9 cellular contexts compared by ENCODE assay signal in genomic region chr10:69092959-69093850, GRCh38. TPM values are rescaled to one million over a fixed set of nuclear protein-coding genes. Genes with fewer than 3 reads are reported as not detected.
DNase-seq lines count a peak whose midpoint lies in the region; ATAC-seq, FAIRE-seq and TF ChIP-seq lines count a peak whose summit lies in the region.
"Had no signal": no experiment of that assay in that cellular context is flagged by ENCODE, and none has a peak within 500 bp of the region (broad histone marks: within the 10 kb centered on the region; RNA-seq: fewer than 3 reads in every experiment).

No MANE protein-coding gene starts in this region.

- no peaks in the 10 kb centered on the region for H3K9me3 ChIP-seq in gastroesophageal sphincter
- no peaks in the 10 kb centered on the region for H3K9me3 ChIP-seq in pancreas
- H3K9me3 ChIP-seq in transverse colon: no peaks in the 10 kb centered on the region
- H3K9me3 ChIP-seq: BLaER1 had no signal

- H3K4me1 ChIP-seq in gastroesophageal sphincter (peaks cover 0 to 4% (median 0%) of the 10 kb centered on the region in 3 donors), pancreas (no peaks in the 10 kb centered on the region), transverse colon (no peaks in the 10 kb centered on the region)

- H3K4me3 ChIP-seq in gastroesophageal sphincter (no peak overlapping the region), pancreas (no peak overlapping the region), transverse colon (no peak overlapping the region)
- H3K4me3 ChIP-seq: BLaER1 had no signal

- peak; percentile 54 to 83 (median 78) for TF ChIP-seq CTCF in gastroesophageal sphincter (IDR thresholded peaks at IDR 0.05)
- TF ChIP-seq CTCF in pancreas (IDR thresholded peaks at IDR 0.05): peak; percentile 55 to 71 (median 62)
- peak; percentile 73 to 84 (median 81) for TF ChIP-seq CTCF in transverse colon (IDR thresholded peaks at IDR 0.05)

- intact Hi-C loops in pancreas (cut with DNase I) (no loop called here), transverse colon (cut with DNase I; ENCODE audit: low total_unique reads) (loop anchor here (10.0 kb wide), 1 partner anchor 88 kb away; no protein-coding TSS in a partner anchor)

- peak; percentile 73 for ATAC-seq in gastroesophageal sphincter
- ATAC-seq in pancreas: peak; percentile 83 to 98 (median 92)

- TF ChIP-seq POLR2A in gastroesophageal sphincter (IDR thresholded peaks at IDR 0.05) (no peak), transverse colon (IDR thresholded peaks at IDR 0.05) (no peak)

- H3K36me3 ChIP-seq in gastroesophageal sphincter: peaks cover 0 to 4% of the 10 kb centered on the region in 2 donors
- no peaks in the 10 kb centered on the region for H3K36me3 ChIP-seq in pancreas
- H3K36me3 ChIP-seq in transverse colon: no peaks in the 10 kb centered on the region
- H3K36me3 ChIP-seq: BLaER1 had no signal

- WGBS in gastroesophageal sphincter (ENCODE audit: low coverage in 1 of 2), 2 donors: 34 to 44% methylated on average over 14 to 15 of the region's 17 CpGs
- WGBS in pancreas, 2 donors: 38 to 47% methylated on average over 17 of the region's 17 CpGs
- WGBS in transverse colon (ENCODE audit: low coverage in 1 of 2), 2 donors: 45 to 47% methylated on average over 12 to 17 of the region's 17 CpGs

- TF ChIP-seq EP300 in gastroesophageal sphincter (IDR thresholded peaks at IDR 0.05): no peak
- no peak for TF ChIP-seq EP300 in transverse colon (IDR thresholded peaks at IDR 0.05; ENCODE audit: low read depth)

- H3K27me3 ChIP-seq in gastroesophageal sphincter (no peaks in the 10 kb centered on the region), pancreas (no peaks in the 10 kb centered on the region), transverse colon (no peaks in the 10 kb centered on the region)
- H3K27me3 ChIP-seq: BLaER1 had no signal

- DNase-seq in NCI-H187 (lab: John Stamatoyannopoulos, UW): peak; percentile 14
- DNase-seq in NCI-H187 treated with DMSO at 0.1 percent for 48 hours (lab: John Stamatoyannopoulos, UW): no peak
- DNase-seq in M059J (ENCODE audit: low read depth): peak; percentile 87
- peak; percentile 13 for DNase-seq in SHP77 treated with DMSO at 0.1 percent for 48 hours (lab: John Stamatoyannopoulos, UW)
- DNase-seq in activated T-helper 9 cell treated with anti-CD3 and anti-CD28 coated beads, Interleukin-2, amount 50 U/mL, for 16 hours (ENCODE audit: low read depth): peak; percentile 57
- peak in 4 of 6 donors; percentile 44 to 81 (median 70) for DNase-seq in pancreas
- DNase-seq in transverse colon: peak; percentile 84

- in situ Hi-C loops in transverse colon (cut with MboI; ENCODE audit: low pct_ligation_motif_present in 1 of 4, low pct_unique_long_range_greater_than_20kb in 1 of 4, low sequenced_read_pairs in 3 of 4): loop anchor here in 2 of 4 donors (5.0 to 10.0 kb wide), 2 partner anchors 86 to 88 kb away; no protein-coding TSS in a partner anchor

- H3K27ac ChIP-seq in gastroesophageal sphincter (peak overlapping the region in 1 of 4 donors; percentile 84), pancreas (no peak overlapping the region), transverse colon (peak overlapping the region in 1 of 4 donors; percentile 26)
- H3K27ac ChIP-seq: BLaER1 had no signal

- FAIRE-seq in pancreas (lab: Jason Lieb, UNC): peak; percentile 81

RNA-seq across cellular contexts. Expression of gene SRGN, which starts 5.3 kb away (rescaled TPM):
- 740 and 865 TPM in 2 replicates for total RNA-seq in M059J (2014; rRNA removed; shearing (Covaris generic))
- 100 to 1,000 TPM in 2 of 4 donors, 10 to 100 TPM in 2; 14.9 to 143 (median 97.8) TPM for total RNA-seq in gastroesophageal sphincter
- 10 to 100 TPM in 3 of 6 donors, 1 to 10 TPM in 3; 4.1 to 40.0 (median 14.1) TPM for total RNA-seq in pancreas
- 10 to 100 TPM in 1 of 2 donors, 1 to 10 TPM in 1; 5.9 to 13.2 TPM for polyA plus RNA-seq in pancreas
- 10 to 100 TPM in 3 of 4 donors, 1 to 10 TPM in 1; 9.0 to 83.8 (median 20.3) TPM for total RNA-seq in transverse colon

RNA-seq across cellular contexts. Expression of gene VPS26A, which starts 30.8 kb away (rescaled TPM):
- 21.2 and 44.1 TPM in 2 replicates for total RNA-seq in M059J (2014; rRNA removed; shearing (Covaris generic))
- total RNA-seq in gastroesophageal sphincter (10 to 100 TPM; 34.1 to 51.5 (median 39.4) TPM), pancreas (10 to 100 TPM; 14.5 to 26.1 (median 18.8) TPM), transverse colon (10 to 100 TPM in 3 of 4 donors, 1 to 10 TPM in 1; 5.4 to 38.7 (median 23.2) TPM)
- polyA plus RNA-seq in pancreas: 10 to 100 TPM in 1 of 2 donors, 1 to 10 TPM in 1; 7.0 to 14.0 TPM
